ENCODE assay signal across 1 cellular context in the genomic region with DNA sequence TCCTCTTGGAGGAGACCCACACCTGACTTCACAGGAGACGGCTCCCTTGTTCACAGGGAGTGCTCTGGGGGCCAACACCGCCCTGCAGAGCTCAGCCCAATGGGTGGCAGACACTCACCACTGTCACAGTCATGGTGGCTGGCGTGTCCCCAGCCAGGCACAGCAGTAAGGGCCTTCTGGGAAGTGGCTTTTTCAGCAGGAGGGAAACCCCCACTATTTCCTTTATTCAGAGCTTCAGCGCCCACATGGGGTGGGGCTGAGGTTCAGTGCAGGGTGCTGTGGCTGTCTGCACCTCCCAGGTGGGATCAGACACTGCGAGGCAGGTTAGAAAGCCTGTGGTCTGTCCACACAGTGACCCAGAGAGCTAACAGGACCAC.
TF ChIP-seq lines count a peak whose summit lies in the region.

No MANE protein-coding gene starts in this region.

TF ChIP-seq in GM23338, 12 proteins besides CTCF, POLR2A, EP300 and RAD21:
- TF ChIP-seq POLR2AphosphoS5 (IDR thresholded peaks at IDR 0.05; ENCODE audit: low read depth) (no peak), ZNF331 (CRISPR knock-in tag; IDR thresholded peaks at IDR 0.05; ENCODE audit: low read depth) (no peak), STAT1 (IDR thresholded peaks at IDR 0.05; ENCODE audit: unreplicated experiment) (no peak), JUNB (IDR thresholded peaks at IDR 0.05; ENCODE audit: unreplicated experiment) (no peak), ETS1 (IDR thresholded peaks at IDR 0.05) (no peak), NANOG (IDR thresholded peaks at IDR 0.05; ENCODE audit: borderline replicate concordance) (no peak), EZH2phosphoT487 (IDR thresholded peaks at IDR 0.05; ENCODE audit: unreplicated experiment) (no peak), ZNF114 (CRISPR knock-in tag; IDR thresholded peaks at IDR 0.05) (no peak), CREB1 (CRISPR knock-in tag; IDR thresholded peaks at IDR 0.05; ENCODE audit: low read depth) (no peak), EZH2 (IDR thresholded peaks at IDR 0.05; ENCODE audit: low read depth, unreplicated experiment) (no peak)
- TF ChIP-seq, protein P1, sequence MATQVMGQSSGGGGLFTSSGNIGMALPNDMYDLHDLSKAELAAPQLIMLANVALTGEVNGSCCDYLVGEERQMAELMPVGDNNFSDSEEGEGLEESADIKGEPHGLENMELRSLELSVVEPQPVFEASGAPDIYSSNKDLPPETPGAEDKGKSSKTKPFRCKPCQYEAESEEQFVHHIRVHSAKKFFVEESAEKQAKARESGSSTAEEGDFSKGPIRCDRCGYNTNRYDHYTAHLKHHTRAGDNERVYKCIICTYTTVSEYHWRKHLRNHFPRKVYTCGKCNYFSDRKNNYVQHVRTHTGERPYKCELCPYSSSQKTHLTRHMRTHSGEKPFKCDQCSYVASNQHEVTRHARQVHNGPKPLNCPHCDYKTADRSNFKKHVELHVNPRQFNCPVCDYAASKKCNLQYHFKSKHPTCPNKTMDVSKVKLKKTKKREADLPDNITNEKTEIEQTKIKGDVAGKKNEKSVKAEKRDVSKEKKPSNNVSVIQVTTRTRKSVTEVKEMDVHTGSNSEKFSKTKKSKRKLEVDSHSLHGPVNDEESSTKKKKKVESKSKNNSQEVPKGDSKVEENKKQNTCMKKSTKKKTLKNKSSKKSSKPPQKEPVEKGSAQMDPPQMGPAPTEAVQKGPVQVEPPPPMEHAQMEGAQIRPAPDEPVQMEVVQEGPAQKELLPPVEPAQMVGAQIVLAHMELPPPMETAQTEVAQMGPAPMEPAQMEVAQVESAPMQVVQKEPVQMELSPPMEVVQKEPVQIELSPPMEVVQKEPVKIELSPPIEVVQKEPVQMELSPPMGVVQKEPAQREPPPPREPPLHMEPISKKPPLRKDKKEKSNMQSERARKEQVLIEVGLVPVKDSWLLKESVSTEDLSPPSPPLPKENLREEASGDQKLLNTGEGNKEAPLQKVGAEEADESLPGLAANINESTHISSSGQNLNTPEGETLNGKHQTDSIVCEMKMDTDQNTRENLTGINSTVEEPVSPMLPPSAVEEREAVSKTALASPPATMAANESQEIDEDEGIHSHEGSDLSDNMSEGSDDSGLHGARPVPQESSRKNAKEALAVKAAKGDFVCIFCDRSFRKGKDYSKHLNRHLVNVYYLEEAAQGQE (IDR thresholded peaks at IDR 0.05; ENCODE audit: unreplicated experiment): no peak
TF ChIP-seq in GM23338: peak in this region for 0.
